In genomic region chr19:7916137-7916907, GRCh38 we compare ENCODE assay signal across 7 cellular contexts. TPM values are rescaled to one million over a fixed set of nuclear protein-coding genes. Genes with fewer than 3 reads are reported as not detected.
DNase-seq lines count a peak whose midpoint lies in the region; ATAC-seq and TF ChIP-seq lines count a peak whose summit lies in the region.
"Had no signal": no experiment of that assay in that cellular context is flagged by ENCODE, and none has a peak within 500 bp of the region (broad histone marks: within the 10 kb centered on the region; RNA-seq: fewer than 3 reads in every experiment).

No MANE protein-coding gene starts in this region.

- no peaks in the 10 kb centered on the region for H3K9me3 ChIP-seq in right lobe of liver

- CTCF ChIA-PET in activated CD4-positive, alpha-beta T cell treated with anti-CD3 and anti-CD28 coated beads for 36 hours (lab: Charles Lee): interaction anchor here (0.9 to 1.8 kb wide), 5 partner anchors 13 to 446 kb away, joined by 3 to 6 read pairs (median 4); partner anchors contain the start of gene MAP2K7

- peaks cover 0 to 35% (median 11%) of the 10 kb centered on the region in 4 donors for H3K4me1 ChIP-seq in right lobe of liver

- H3K9me3 Mint-ChIP-seq in activated CD4-positive, alpha-beta T cell treated with anti-CD3 and anti-CD28 coated beads for 36 hours (ENCODE audit: low read depth): no peaks in the 10 kb centered on the region
- no peaks in the 10 kb centered on the region for H3K9me3 Mint-ChIP-seq in progenitor cell of endocrine pancreas (ENCODE audit: low read depth)

- H3K4me1 Mint-ChIP-seq in activated CD4-positive, alpha-beta T cell treated with anti-CD3 and anti-CD28 coated beads for 36 hours: peaks cover 27% of the 10 kb centered on the region
- H3K4me1 Mint-ChIP-seq in progenitor cell of endocrine pancreas (ENCODE audit: low read depth): peaks cover 16% of the 10 kb centered on the region

- TF ChIP-seq CTCF in right lobe of liver (IDR thresholded peaks at IDR 0.05): no peak
- TF ChIP-seq CTCF in progenitor cell of endocrine pancreas (IDR thresholded peaks at IDR 0.05; ENCODE audit: unreplicated experiment): no peak

- no peak overlapping the region for H3K27ac ChIP-seq in right lobe of liver

- H3K36me3 ChIP-seq in right lobe of liver: peaks cover 0 to 11% (median 1%) of the 10 kb centered on the region in 4 donors

- no peak overlapping the region for H3K27ac Mint-ChIP-seq in activated CD4-positive, alpha-beta T cell treated with anti-CD3 and anti-CD28 coated beads for 36 hours
- H3K27ac Mint-ChIP-seq in progenitor cell of endocrine pancreas: no peak overlapping the region

- DNase-seq in activated CD4-positive, alpha-beta T cell treated with anti-CD3 and anti-CD28 coated beads for 36 hours: peak; percentile 86
- DNase-seq in activated CD4-positive, alpha-beta T cell treated with anti-CD3 and anti-CD28 coated beads, Interleukin-2, amount 50 U/mL, for 4 hours: no peak
- DNase-seq in activated T-helper 9 cell treated with anti-CD3 and anti-CD28 coated beads, Interleukin-2, amount 50 U/mL, for 16 hours (ENCODE audit: low read depth): peak; percentile 39
- peak; percentile 41 to 64 (median 62) for DNase-seq in right lobe of liver
- DNase-seq in SKM-1 (lab: John Stamatoyannopoulos, UW; ENCODE audit: unreplicated experiment): no peak
- no peak for DNase-seq in progenitor cell of endocrine pancreas (ENCODE audit: low spot score, unreplicated experiment)

- H3K27me3 Mint-ChIP-seq in activated CD4-positive, alpha-beta T cell treated with anti-CD3 and anti-CD28 coated beads for 36 hours: peaks cover 21% of the 10 kb centered on the region
- H3K27me3 Mint-ChIP-seq in progenitor cell of endocrine pancreas: peaks cover 35% of the 10 kb centered on the region

- intact Hi-C loops in activated CD4-positive, alpha-beta T cell treated with anti-CD3 and anti-CD28 coated beads for 36 hours (cut with DNase I, micrococcal nuclease): loop anchor here in 1 of 2 experiments (1.0 kb wide), 1 partner anchor 12 kb away; no protein-coding TSS in a partner anchor
- intact Hi-C loops in right lobe of liver (cut with DNase I): no loop called here

- 0% methylated on average over 8 of the region's 90 CpGs for WGBS in right lobe of liver (ENCODE audit: insufficient coverage, low coverage, low lambda C conversion rate, missing lambda C conversion rate)

- peak; percentile 20 for ATAC-seq in activated CD4-positive, alpha-beta T cell treated with anti-CD3 and anti-CD28 coated beads for 36 hours
- ATAC-seq in right lobe of liver: no peak

- no peaks in the 10 kb centered on the region for H3K27me3 ChIP-seq in right lobe of liver

- H3K4me3 ChIP-seq in right lobe of liver: peak overlapping the region in 1 of 3 donors; percentile 95
- H3K4me3 ChIP-seq: lung had no signal

- H3K36me3 Mint-ChIP-seq in activated CD4-positive, alpha-beta T cell treated with anti-CD3 and anti-CD28 coated beads for 36 hours (ENCODE audit: low read depth): peaks cover 8% of the 10 kb centered on the region
- peaks cover 13% of the 10 kb centered on the region for H3K36me3 Mint-ChIP-seq in progenitor cell of endocrine pancreas (ENCODE audit: insufficient read depth)

- peak overlapping the region; percentile 66 for H3K4me3 Mint-ChIP-seq in activated CD4-positive, alpha-beta T cell treated with anti-CD3 and anti-CD28 coated beads for 36 hours
- no peak overlapping the region for H3K4me3 Mint-ChIP-seq in progenitor cell of endocrine pancreas (ENCODE audit: low read depth)

- TF ChIP-seq POLR2A in right lobe of liver (IDR thresholded peaks at IDR 0.05): no peak

- POLR2A ChIA-PET in activated CD4-positive, alpha-beta T cell treated with anti-CD3 and anti-CD28 coated beads for 36 hours (lab: Charles Lee): interaction anchor here (0.7 to 1.5 kb wide), 3 partner anchors 12 to 597 kb away, joined by 3 to 5 read pairs (median 4); partner anchors contain the start of genes MAP2K7 and ZNF414

RNA-seq across cellular contexts. Expression of gene TGFBR3L, which starts 1.7 kb away (rescaled TPM):
- 1 to 10 TPM; 2.6 to 3.2 TPM for total RNA-seq in activated CD4-positive, alpha-beta T cell treated with anti-CD3 and anti-CD28 coated beads for 36 hours
- total RNA-seq in right lobe of liver: 1 to 10 TPM in 3 of 6 experiments, under 1 TPM in 3; 0.42 to 2.9 (median 1.3) TPM
- 0.67 and 1.1 TPM in 2 replicates for total RNA-seq in progenitor cell of endocrine pancreas

RNA-seq across cellular contexts. Expression of gene SNAPC2, which starts 3.8 kb away (rescaled TPM):
- total RNA-seq in activated CD4-positive, alpha-beta T cell treated with anti-CD3 and anti-CD28 coated beads for 36 hours: 10 to 100 TPM; 14.6 to 16.2 TPM
- total RNA-seq in right lobe of liver (1 to 10 TPM; 3.5 to 7.8 (median 5.2) TPM), progenitor cell of endocrine pancreas (9.9 and 10.8 TPM in 2 replicates)

RNA-seq across cellular contexts. Expression of gene CTXN1, which starts 9.6 kb away (rescaled TPM):
- total RNA-seq in activated CD4-positive, alpha-beta T cell treated with anti-CD3 and anti-CD28 coated beads for 36 hours: under 1 TPM; 0.47 to 0.82 TPM
- total RNA-seq in right lobe of liver (under 1 TPM in 2 of 6 experiments, not detected in 4; 0.18 to 0.49 TPM), progenitor cell of endocrine pancreas (97.9 and 114 TPM in 2 replicates)

RNA-seq across cellular contexts. Expression of gene MAP2K7, which starts 12.6 kb away (rescaled TPM):
- total RNA-seq in activated CD4-positive, alpha-beta T cell treated with anti-CD3 and anti-CD28 coated beads for 36 hours: 10 to 100 TPM; 32.2 to 33.7 TPM
- total RNA-seq in right lobe of liver (10 to 100 TPM in 5 of 6 experiments, 1 to 10 TPM in 1; 9.7 to 22.1 (median 15.6) TPM), progenitor cell of endocrine pancreas (50.7 and 53.5 TPM in 2 replicates)

RNA-seq across cellular contexts. Expression of gene TIMM44, which starts 27.1 kb away (rescaled TPM):
- total RNA-seq in activated CD4-positive, alpha-beta T cell treated with anti-CD3 and anti-CD28 coated beads for 36 hours: 10 to 100 TPM; 80.4 to 84.0 TPM
- total RNA-seq in right lobe of liver: 10 to 100 TPM; 26.1 to 41.7 (median 36.9) TPM
- total RNA-seq in progenitor cell of endocrine pancreas: 75.0 and 75.2 TPM in 2 replicates

Comparison
In these comparisons a context has a peak if more than half of its experiments do, and no peak if none do; other contexts are left out.
1. DNase-seq: peak in activated CD4-positive, alpha-beta T cell treated with anti-CD3 and anti-CD28 coated beads for 36 hours (single experiment), activated T-helper 9 cell treated with anti-CD3 and anti-CD28 coated beads, Interleukin-2, amount 50 U/mL, for 16 hours (single experiment) and right lobe of liver (3 of 3); none in activated CD4-positive, alpha-beta T cell treated with anti-CD3 and anti-CD28 coated beads, Interleukin-2, amount 50 U/mL, for 4 hours (0 of 2), SKM-1 (single experiment) and progenitor cell of endocrine pancreas (single experiment).
2. RNA of gene CTXN1, which starts 9.6 kb away (total RNA-seq): 97.9 to 114 TPM in progenitor cell of endocrine pancreas; 0.47 to 0.82 TPM in activated CD4-positive, alpha-beta T cell treated with anti-CD3 and anti-CD28 coated beads for 36 hours and 0.18 to 0.49 TPM in right lobe of liver; every median in the first group is over 10 times any median in the second.